Comparison of ENCODE assay signal across 17 cellular contexts in genomic region chr15:67750371-67750770, GRCh38.
"Had no signal": no experiment of that assay in that cellular context is flagged by ENCODE, and none has a peak within 500 bp of the region (broad histone marks: within the 10 kb centered on the region; RNA-seq: fewer than 3 reads in every experiment).

No MANE protein-coding gene starts in this region.

- H3K4me1 ChIP-seq: prostate gland had no signal

- H3K27me3 Mint-ChIP-seq: activated CD4-positive, alpha-beta T cell treated with anti-CD3 and anti-CD28 coated beads, Interleukin-2, amount 10 ng/mL, durations not matched to agents 7 days and 5 days; activated naive CD8-positive, alpha-beta T cell treated with anti-CD3 and anti-CD28 coated beads, Interleukin-2, amount 50 U/mL, for 24 hours had no signal

- ATAC-seq: activated naive CD8-positive, alpha-beta T cell treated with anti-CD3 and anti-CD28 coated beads, Interleukin-2, amount 50 U/mL, for 24 hours; activated T-cell treated with anti-CD3 and anti-CD28 coated beads, Interleukin-2, amount 50 U/mL, for 72 hours; right cardiac atrium; stimulated activated naive CD8-positive, alpha-beta T cell treated with anti-CD3 and anti-CD28 coated beads, Interleukin-15, Interleukin-2, amounts not matched to agents 100 U/mL and 50 U/mL, for 24 hours had no signal

- H3K27ac Mint-ChIP-seq: activated CD4-positive, alpha-beta T cell treated with anti-CD3 and anti-CD28 coated beads, Interleukin-2, amount 10 ng/mL, durations not matched to agents 7 days and 5 days; activated naive CD8-positive, alpha-beta T cell treated with anti-CD3 and anti-CD28 coated beads, Interleukin-2, amount 50 U/mL, for 24 hours; activated T-cell treated with anti-CD3 and anti-CD28 coated beads, Interleukin-2, amount 50 U/mL, for 72 hours; nephron progenitor cell; T-helper 2 cell treated with Interferon-gamma antibody and Interleukin-4, amounts not matched to agents 5 μg/mL and 100 μg/mL, for 36 hours had no signal

- H3K36me3 ChIP-seq: cardiac muscle cell, prostate gland, suprapubic skin had no signal

- H3K4me3 ChIP-seq: cardiac muscle cell, esophagus muscularis mucosa, prostate gland, smooth muscle cell, suprapubic skin had no signal

- H3K9me3 ChIP-seq: esophagus muscularis mucosa, prostate gland, suprapubic skin had no signal

- H3K4me2 ChIP-seq: smooth muscle cell had no signal

- DNase-seq: activated CD4-positive, alpha-beta T cell treated with anti-CD3 and anti-CD28 coated beads, Interleukin-2, amount 10 ng/mL, durations not matched to agents 7 days and 5 days; activated CD4-positive, CD25-positive, alpha-beta regulatory T cell; activated CD8-positive, alpha-beta memory T cell treated with anti-CD3 and anti-CD28 coated beads, Interleukin-2, amount 50 U/mL, for 48 hours; activated gamma-delta T cell; activated naive CD8-positive, alpha-beta T cell treated with anti-CD3 and anti-CD28 coated beads, Interleukin-2, amount 50 U/mL, for 24 hours; activated T-cell treated with anti-CD3 and anti-CD28 coated beads, Interleukin-2, amount 50 U/mL, for 72 hours; hippocampal formation; nephron progenitor cell; occipital lobe; right cardiac atrium; stimulated activated naive CD8-positive, alpha-beta T cell treated with anti-CD3 and anti-CD28 coated beads, Interleukin-15, Interleukin-2, amounts not matched to agents 100 U/mL and 50 U/mL, for 24 hours had no signal

- H3K4me3 Mint-ChIP-seq: activated CD4-positive, alpha-beta T cell treated with anti-CD3 and anti-CD28 coated beads, Interleukin-2, amount 10 ng/mL, durations not matched to agents 7 days and 5 days; activated naive CD8-positive, alpha-beta T cell treated with anti-CD3 and anti-CD28 coated beads, Interleukin-2, amount 50 U/mL, for 24 hours; activated T-cell treated with anti-CD3 and anti-CD28 coated beads, Interleukin-2, amount 50 U/mL, for 72 hours; nephron progenitor cell; T-helper 2 cell treated with Interferon-gamma antibody and Interleukin-4, amounts not matched to agents 5 μg/mL and 100 μg/mL, for 36 hours had no signal

- H3K27ac ChIP-seq: cardiac muscle cell, esophagus muscularis mucosa, prostate gland, suprapubic skin had no signal

- H3K27me3 ChIP-seq: esophagus muscularis mucosa, suprapubic skin had no signal

- H3K9me3 Mint-ChIP-seq: nephron progenitor cell; T-helper 2 cell treated with Interferon-gamma antibody and Interleukin-4, amounts not matched to agents 5 μg/mL and 100 μg/mL, for 36 hours had no signal
